ENCODE assay signal across 10 cellular contexts in the genomic region with DNA sequence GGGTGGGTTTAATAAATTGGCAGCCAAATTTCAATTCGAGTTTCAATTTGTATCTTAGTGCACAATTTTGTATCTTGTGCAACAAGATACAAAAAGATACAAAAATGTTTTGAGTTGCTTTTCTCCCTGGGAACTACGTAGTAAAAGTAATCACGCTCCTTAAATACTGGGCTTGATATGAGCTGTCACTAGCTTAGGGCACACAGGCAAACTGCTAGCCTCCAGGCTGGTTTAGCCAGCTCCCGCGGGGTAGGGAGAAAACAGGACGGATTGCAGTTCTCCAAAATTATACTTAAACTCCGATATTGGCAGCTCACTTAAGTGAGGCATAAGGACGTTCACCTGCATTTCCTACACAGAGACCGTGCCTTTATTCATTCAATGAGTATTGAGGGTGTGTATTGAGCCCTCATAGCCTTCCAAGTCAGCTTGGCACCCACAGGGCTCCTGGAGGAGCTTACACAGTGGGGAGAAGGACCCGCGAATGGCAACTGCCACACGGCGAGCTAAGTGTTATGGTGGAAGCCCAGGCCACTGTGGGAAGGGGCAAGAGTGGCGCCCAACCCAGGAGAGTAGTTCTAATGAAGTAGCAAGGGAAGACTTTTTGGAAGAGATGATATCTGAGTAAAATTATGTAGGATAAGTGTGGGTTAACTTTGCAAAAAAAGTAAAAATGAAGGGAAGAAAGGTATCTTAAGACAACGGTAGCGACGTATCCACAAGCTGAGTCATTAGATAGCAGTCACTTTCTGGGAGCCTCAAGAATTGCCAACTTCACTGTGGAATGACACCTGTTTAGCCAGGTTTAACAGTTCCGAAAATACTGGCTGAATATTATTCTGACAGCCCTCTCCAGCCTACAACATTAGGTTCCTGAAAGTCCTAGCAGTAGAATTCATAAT. TPM values are rescaled to one million over a fixed set of nuclear protein-coding genes. Genes with fewer than 3 reads are reported as not detected.
DNase-seq lines count a peak whose midpoint lies in the region; ATAC-seq and TF ChIP-seq lines count a peak whose summit lies in the region.
"Had no signal": no experiment of that assay in that cellular context is flagged by ENCODE, and none has a peak within 500 bp of the region (broad histone marks: within the 10 kb centered on the region; RNA-seq: fewer than 3 reads in every experiment).

No MANE protein-coding gene starts in this region.

- H3K9ac ChIP-seq in iPS-20b (ENCODE audit: low read depth, low read length) = peak overlapping the region; percentile 100; the same call in 1 of the 2 replicates

- no peaks in the 10 kb centered on the region for H3K27me3 Mint-ChIP-seq in activated T-cell treated with anti-CD3 and anti-CD28 coated beads, Interleukin-2, amount 50 U/mL, for 4 hours (ENCODE audit: low read depth)
- H3K27me3 Mint-ChIP-seq in activated CD4-positive, alpha-beta memory T cell treated with anti-CD3 and anti-CD28 coated beads for 36 hours = no peaks in the 10 kb centered on the region

- H3K4me3 Mint-ChIP-seq in activated T-cell treated with anti-CD3 and anti-CD28 coated beads, Interleukin-2, amount 50 U/mL, for 4 hours = peak overlapping the region; percentile 78
- peak overlapping the region; percentile 34 for H3K4me3 Mint-ChIP-seq in activated CD4-positive, alpha-beta memory T cell treated with anti-CD3 and anti-CD28 coated beads for 36 hours

- no peaks in the 10 kb centered on the region for H3K9me3 Mint-ChIP-seq in activated T-cell treated with anti-CD3 and anti-CD28 coated beads, Interleukin-2, amount 50 U/mL, for 4 hours
- no peaks in the 10 kb centered on the region for H3K9me3 Mint-ChIP-seq in activated CD4-positive, alpha-beta memory T cell treated with anti-CD3 and anti-CD28 coated beads for 36 hours

- H3K4me1 ChIP-seq in iPS-20b (ENCODE audit: insufficient read depth, low read length) (peaks cover 13% of the 10 kb centered on the region), suprapubic skin (peaks cover 64% of the 10 kb centered on the region)

- POLR2A ChIA-PET in activated CD4-positive, alpha-beta memory T cell treated with anti-CD3 and anti-CD28 coated beads for 36 hours (lab: Charles Lee) = interaction anchor here (0.7 to 1.6 kb wide), 8 partner anchors 10 to 97 kb away, joined by 3 to 6 read pairs (median 4); no protein-coding TSS in a partner anchor

- WGBS in suprapubic skin = 55% methylated on average over 18 of the region's 18 CpGs

- H3K4me1 Mint-ChIP-seq in activated T-cell treated with anti-CD3 and anti-CD28 coated beads, Interleukin-2, amount 50 U/mL, for 4 hours (ENCODE audit: low read depth) = peaks cover 62% of the 10 kb centered on the region
- peaks cover 58% of the 10 kb centered on the region for H3K4me1 Mint-ChIP-seq in activated CD4-positive, alpha-beta memory T cell treated with anti-CD3 and anti-CD28 coated beads for 36 hours (ENCODE audit: low read depth)

- no peak for TF ChIP-seq CTCF in suprapubic skin (IDR thresholded peaks at IDR 0.05)

- H3K36me3 Mint-ChIP-seq in activated T-cell treated with anti-CD3 and anti-CD28 coated beads, Interleukin-2, amount 50 U/mL, for 4 hours (ENCODE audit: insufficient read depth) = peaks cover 21% of the 10 kb centered on the region
- H3K36me3 Mint-ChIP-seq in activated CD4-positive, alpha-beta memory T cell treated with anti-CD3 and anti-CD28 coated beads for 36 hours = peaks cover 30% of the 10 kb centered on the region

- no peak for TF ChIP-seq EP300 in suprapubic skin (IDR thresholded peaks at IDR 0.05)

- no peak overlapping the region for H3K27ac Mint-ChIP-seq in activated CD4-positive, alpha-beta memory T cell treated with anti-CD3 and anti-CD28 coated beads for 36 hours

- H3K9me3 ChIP-seq in iPS-20b (ENCODE audit: insufficient read depth, low read depth, low read length) (no peaks in the 10 kb centered on the region), suprapubic skin (no peaks in the 10 kb centered on the region)
- H3K9me3 ChIP-seq: neutrophil, SJCRH30 had no signal

- H3K4me3 ChIP-seq in iPS-20b (ENCODE audit: low read length) = peak overlapping the region; percentile 89
- H3K4me3 ChIP-seq in suprapubic skin = peak overlapping the region; percentile 89

- H3K36me3 ChIP-seq in iPS-20b (ENCODE audit: insufficient read depth, low read depth, low read length) (peaks cover 15% of the 10 kb centered on the region; the same call in 1 of the 2 replicates), suprapubic skin (no peaks in the 10 kb centered on the region)

- H3K27ac ChIP-seq in iPS-20b (ENCODE audit: low read length) (no peak overlapping the region), suprapubic skin (no peak overlapping the region)

- no peak for TF ChIP-seq POLR2A in suprapubic skin (IDR thresholded peaks at IDR 0.05)

- no peak for ATAC-seq in activated T-cell treated with anti-CD3 and anti-CD28 coated beads, Interleukin-2, amount 50 U/mL, for 4 hours
- no peak for ATAC-seq in Right ventricle myocardium inferior

- CTCF ChIA-PET in activated CD4-positive, alpha-beta memory T cell treated with anti-CD3 and anti-CD28 coated beads for 36 hours (lab: Charles Lee) = interaction anchor here (0.7 to 2.8 kb wide), 8 partner anchors 11 to 92 kb away, joined by 3 to 15 read pairs (median 4); no protein-coding TSS in a partner anchor

- intact Hi-C loops in activated CD4-positive, alpha-beta memory T cell treated with anti-CD3 and anti-CD28 coated beads for 36 hours (cut with micrococcal nuclease) = loop anchor here (5.0 kb wide), 1 partner anchor 291 kb away; a partner anchor contains a TSS
- intact Hi-C loops in Right ventricle myocardium inferior (cut with DNase I) = loop anchor here (10.0 kb wide), 1 partner anchor 294 kb away; a partner anchor contains a TSS

- no peaks in the 10 kb centered on the region for H3K27me3 ChIP-seq in iPS-20b (ENCODE audit: insufficient read depth, low read length)
- no peaks in the 10 kb centered on the region for H3K27me3 ChIP-seq in suprapubic skin
- H3K27me3 ChIP-seq: neutrophil, SJCRH30 had no signal

- no peak for DNase-seq in activated T-cell treated with anti-CD3 and anti-CD28 coated beads, Interleukin-2, amount 50 U/mL, for 4 hours
- no peak for DNase-seq in activated T-cell treated with anti-CD3 and anti-CD28 coated beads, Interleukin-2, amount 50 U/mL, for 48 hours
- no peak for DNase-seq in activated CD4-positive, alpha-beta memory T cell treated with anti-CD3 and anti-CD28 coated beads for 36 hours
- DNase-seq in suprapubic skin (ENCODE audit: low spot score in 2 of 2) (no peak), Right ventricle myocardium inferior (ENCODE audit: missing footprints) (no peak), DMS 273 (lab: John Stamatoyannopoulos, UW; ENCODE audit: unreplicated experiment) (no peak), NCI-H1930 (lab: John Stamatoyannopoulos, UW) (no peak)
- DNase-seq: SJCRH30 had no signal

RNA-seq across cellular contexts. Expression of a gene that starts 1.6 kb away (rescaled TPM):
- 10 to 100 TPM; 44.9 to 53.5 (median 46.0) TPM for total RNA-seq in activated T-cell treated with anti-CD3 and anti-CD28 coated beads, Interleukin-2, amount 50 U/mL, for 4 hours
- 10 to 100 TPM; 27.1 to 27.3 TPM for total RNA-seq in activated CD4-positive, alpha-beta memory T cell treated with anti-CD3 and anti-CD28 coated beads for 36 hours
- total RNA-seq in suprapubic skin (10 to 100 TPM; 29.6 to 55.4 (median 47.1) TPM), Right ventricle myocardium inferior (18.0 TPM)
